In the genomic region with DNA sequence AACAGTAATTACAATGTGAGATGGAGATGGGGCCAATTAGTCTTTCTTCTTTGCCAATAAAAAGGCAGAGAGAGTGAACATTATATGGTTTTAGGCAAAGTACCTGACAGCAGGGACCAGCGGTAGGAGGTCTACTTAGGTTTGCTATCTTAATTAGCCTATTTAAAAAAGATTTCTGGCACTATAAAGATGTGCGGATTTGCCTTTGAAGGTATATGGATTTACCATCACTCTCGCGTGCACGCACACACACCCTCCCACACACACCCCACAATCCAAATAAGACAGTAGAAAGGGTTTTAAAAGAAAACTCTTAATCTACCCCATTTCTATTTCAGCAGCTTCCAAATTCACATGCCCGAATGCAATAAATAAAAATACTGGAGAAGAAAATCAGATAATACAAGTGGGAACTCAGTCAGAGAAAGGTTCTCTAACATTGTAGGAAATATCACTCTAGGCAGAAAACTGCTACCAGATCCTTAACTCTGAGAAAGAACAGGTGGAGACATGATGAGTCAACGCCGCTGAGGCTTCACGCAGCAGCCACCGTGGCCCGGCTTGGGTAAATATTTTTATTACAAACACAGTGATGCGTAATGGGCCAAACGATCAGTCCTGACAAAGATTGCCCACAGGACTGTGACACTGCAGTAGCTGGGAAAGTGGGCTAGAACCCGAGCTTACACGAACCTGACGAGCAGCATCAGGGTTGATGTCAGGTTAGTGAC, we compare ENCODE assay signal across 10 cellular contexts.
A peak's percentile ranks its signal among the peaks of the same experiment; 100 is the strongest.
DNase-seq lines count a peak whose midpoint lies in the region; ATAC-seq, FAIRE-seq and TF ChIP-seq lines count a peak whose summit lies in the region.
"Had no signal": no experiment of that assay in that cellular context is flagged by ENCODE, and none has a peak within 500 bp of the region (broad histone marks: within the 10 kb centered on the region; RNA-seq: fewer than 3 reads in every experiment).

No MANE protein-coding gene starts in this region.

- H3K4me3 ChIP-seq in HepG2 (replicated peaks in 1 of 3; ENCODE audit: insufficient read depth in 1 of 3, low read depth in 2 of 3, low read length in 3 of 3): peak overlapping the region in 1 of 3 experiments; percentile 12; a peak in 1 of 6 replicates

- POLR2A ChIA-PET in HepG2 (lab: Yijun Ruan, JAX): interaction anchor here (0.6 to 1.0 kb wide), 3 partner anchors 43 to 65 kb away, joined by 3 read pairs; no protein-coding TSS in a partner anchor

- peak overlapping the region; percentile 60 for H3K4me2 ChIP-seq in HepG2 (ENCODE audit: low read depth, low read length)

- BruUV-seq in HepG2 (replicated peaks; lab: Mats Ljungman, UMichigan): no TSS peak

- peak; percentile 90 for FAIRE-seq in HepG2 (lab: Jason Lieb, UNC)

- intact Hi-C loops in HepG2 (cut with micrococcal nuclease; ENCODE audit: unreplicated experiment): loop anchor here (2.0 to 5.0 kb wide), 3 partner anchors 39 to 66 kb away; partner anchors contain the start of gene AXIN2

- H2AFZ ChIP-seq in HepG2 (ENCODE audit: low read length): no peak overlapping the region

- WGBS in HepG2 (ENCODE audit: low lambda C conversion rate): 4% methylated on average over 16 of the region's 16 CpGs

- peak overlapping the region; percentile 3 for H3K27ac ChIP-seq in HepG2 (ENCODE audit: extremely low read length, insufficient read depth, low read length)

- CTCF ChIA-PET in HepG2 (lab: Yijun Ruan, JAX; ENCODE audit: low intra/inter-chr PET ratio, low total read pairs): no interaction called here

- in situ Hi-C loops in HepG2 (cut with HindIII; ENCODE audit: extremely low pct_ligation_motif_present, low pct_unique_long_range_greater_than_20kb): loop anchor here (5.0 kb wide), 1 partner anchor 66 kb away; the partner anchor contains the start of gene AXIN2

- TF ChIP-seq EP300 in HepG2 (IDR thresholded peaks at IDR 0.05; ENCODE audit: low read depth in 2 of 2, low read length in 2 of 2) (peak in 1 of 2 experiments; percentile 80; a peak in 2 of 4 replicates), HepG2 (CRISPR knock-in tag; IDR thresholded peaks at IDR 0.05; ENCODE audit: borderline replicate concordance) (no peak; the same call in 1 of the 2 replicates)

- no peak for TF ChIP-seq POLR2A in HepG2 (IDR thresholded peaks at IDR 0.05; ENCODE audit: insufficient read depth in 1 of 2, low read depth in 2 of 2, low read length in 2 of 2)

- peak; percentile 97 for ATAC-seq in HepG2
- ATAC-seq in omental fat pad (ENCODE audit: low FRiP score): no peak
- ATAC-seq in HG03196 (IDR thresholded peaks at IDR 0.05; ENCODE audit: unreplicated experiment): no peak

- TF ChIP-seq CTCF in HepG2 (CRISPR knock-in tag; IDR thresholded peaks at IDR 0.05): no peak
- TF ChIP-seq CTCF in omental fat pad (IDR thresholded peaks at IDR 0.05): no peak

- no peaks in the 10 kb centered on the region for H3K9me3 ChIP-seq in HepG2 (ENCODE audit: low read length)

- DNase-seq in AG08395 (ENCODE audit: low spot score) (peak; percentile 54), NCI-H1105 (lab: John Stamatoyannopoulos, UW) (peak; percentile 23), amniotic epithelial cell (ENCODE audit: low read depth) (peak; percentile 82), HepG2 (ENCODE audit: low spot score) (peak; percentile 91), omental fat pad (ENCODE audit: low spot score) (no peak), NCI-H187 treated with DMSO at 0.1 percent for 48 hours (lab: John Stamatoyannopoulos, UW) (no peak)
- DNase-seq in activated naive CD4-positive, alpha-beta T cell treated with anti-CD3 and anti-CD28 coated beads, Interleukin-2, amount 50 U/mL, for 16 hours: no peak
- DNase-seq: C1 segment of cervical spinal cord; effector CD8-positive, alpha-beta T cell had no signal

- H3K36me3 ChIP-seq in HepG2 (replicated peaks in 1 of 2; ENCODE audit: control insufficient read depth in 1 of 2, insufficient read depth in 2 of 2, low read length in 2 of 2): no peaks in the 10 kb centered on the region

- no peak for TF ChIP-seq RAD21 in HepG2 (CRISPR knock-in tag; IDR thresholded peaks at IDR 0.05)

- H4K20me1 ChIP-seq in HepG2 (ENCODE audit: insufficient read depth, low read length): no peaks in the 10 kb centered on the region

- peaks cover 38% of the 10 kb centered on the region for H3K4me1 ChIP-seq in HepG2 (ENCODE audit: insufficient read depth, low read length)

- H3K27me3 ChIP-seq in HepG2 (ENCODE audit: control insufficient read depth in 1 of 2, insufficient read depth in 2 of 2, low read length in 2 of 2): no peaks in the 10 kb centered on the region

- peak overlapping the region; percentile 19 for H3K9ac ChIP-seq in HepG2 (ENCODE audit: insufficient read depth, low read depth, low read length)

- no peaks in the 10 kb centered on the region for H3K79me2 ChIP-seq in HepG2 (ENCODE audit: insufficient read depth, low read length)

TF ChIP-seq in HepG2, 621 proteins besides CTCF, POLR2A, EP300 and RAD21 (continues in another document):
- TF ChIP-seq ZNF547 (CRISPR knock-in tag; IDR thresholded peaks at IDR 0.05) (no peak), KDM4B (CRISPR knock-in tag; IDR thresholded peaks at IDR 0.05) (no peak), SP2 (CRISPR knock-in tag; IDR thresholded peaks at IDR 0.05) (no peak), SMC3 (IDR thresholded peaks at IDR 0.05; ENCODE audit: low read length) (0 out of 2 replicates have a peak, but pooled peaks have one; percentile 32), BHLHE40 (IDR thresholded peaks at IDR 0.05; ENCODE audit: low read length) (0 out of 2 replicates have a peak, but pooled peaks have one; percentile 21), SMAD9 (CRISPR knock-in tag; IDR thresholded peaks at IDR 0.05) (no peak), RBM39 (IDR thresholded peaks at IDR 0.05; ENCODE audit: low read depth, low read length, poor library complexity, severe bottlenecking) (no peak), ZNF570 (CRISPR knock-in tag; IDR thresholded peaks at IDR 0.05; ENCODE audit: borderline replicate concordance) (no peak), PPARG (CRISPR knock-in tag; conservative IDR thresholded peaks at IDR 0.05) (no peak), NFATC3 (CRISPR knock-in tag; IDR thresholded peaks at IDR 0.05) (no peak), ATF3 (CRISPR knock-in tag; IDR thresholded peaks at IDR 0.05) (peak; percentile 73), ZSCAN22 (CRISPR knock-in tag; IDR thresholded peaks at IDR 0.05) (no peak), ZNF18 (CRISPR knock-in tag; IDR thresholded peaks at IDR 0.05; ENCODE audit: insufficient replicate concordance) (no peak), ZNF496 (CRISPR knock-in tag; IDR thresholded peaks at IDR 0.05; ENCODE audit: insufficient replicate concordance) (no peak), ASH2L (IDR thresholded peaks at IDR 0.05; ENCODE audit: insufficient read length, low read depth, low read length) (peak; percentile 44), ZNF891 (CRISPR knock-in tag; IDR thresholded peaks at IDR 0.05) (no peak), ZNF354B (CRISPR knock-in tag; IDR thresholded peaks at IDR 0.05) (no peak), ZNF329 (CRISPR knock-in tag; IDR thresholded peaks at IDR 0.05; ENCODE audit: low read depth) (no peak), ZNF253 (CRISPR knock-in tag; IDR thresholded peaks at IDR 0.05; ENCODE audit: borderline replicate concordance) (no peak), ZNF3 (CRISPR knock-in tag; IDR thresholded peaks at IDR 0.05) (no peak), PLRG1 (conservative IDR thresholded peaks at IDR 0.05) (no peak), NR2F6 (IDR thresholded peaks at IDR 0.05) (no peak), NR2F6 (CRISPR knock-in tag; IDR thresholded peaks at IDR 0.05) (peak; percentile 18; the same call in 1 of the 2 replicates)
- TF ChIP-seq, protein P1, sequence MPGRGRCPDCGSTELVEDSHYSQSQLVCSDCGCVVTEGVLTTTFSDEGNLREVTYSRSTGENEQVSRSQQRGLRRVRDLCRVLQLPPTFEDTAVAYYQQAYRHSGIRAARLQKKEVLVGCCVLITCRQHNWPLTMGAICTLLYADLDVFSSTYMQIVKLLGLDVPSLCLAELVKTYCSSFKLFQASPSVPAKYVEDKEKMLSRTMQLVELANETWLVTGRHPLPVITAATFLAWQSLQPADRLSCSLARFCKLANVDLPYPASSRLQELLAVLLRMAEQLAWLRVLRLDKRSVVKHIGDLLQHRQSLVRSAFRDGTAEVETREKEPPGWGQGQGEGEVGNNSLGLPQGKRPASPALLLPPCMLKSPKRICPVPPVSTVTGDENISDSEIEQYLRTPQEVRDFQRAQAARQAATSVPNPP (CRISPR knock-in tag; IDR thresholded peaks at IDR 0.05): no peak
- TF ChIP-seq, protein P2, sequence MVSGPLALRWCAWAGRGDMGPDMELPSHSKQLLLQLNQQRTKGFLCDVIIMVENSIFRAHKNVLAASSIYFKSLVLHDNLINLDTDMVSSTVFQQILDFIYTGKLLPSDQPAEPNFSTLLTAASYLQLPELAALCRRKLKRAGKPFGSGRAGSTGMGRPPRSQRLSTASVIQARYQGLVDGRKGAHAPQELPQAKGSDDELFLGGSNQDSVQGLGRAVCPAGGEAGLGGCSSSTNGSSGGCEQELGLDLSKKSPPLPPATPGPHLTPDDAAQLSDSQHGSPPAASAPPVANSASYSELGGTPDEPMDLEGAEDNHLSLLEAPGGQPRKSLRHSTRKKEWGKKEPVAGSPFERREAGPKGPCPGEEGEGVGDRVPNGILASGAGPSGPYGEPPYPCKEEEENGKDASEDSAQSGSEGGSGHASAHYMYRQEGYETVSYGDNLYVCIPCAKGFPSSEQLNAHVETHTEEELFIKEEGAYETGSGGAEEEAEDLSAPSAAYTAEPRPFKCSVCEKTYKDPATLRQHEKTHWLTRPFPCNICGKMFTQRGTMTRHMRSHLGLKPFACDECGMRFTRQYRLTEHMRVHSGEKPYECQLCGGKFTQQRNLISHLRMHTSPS (CRISPR knock-in tag; IDR thresholded peaks at IDR 0.05; ENCODE audit: low read depth): no peak

Comparison
In these comparisons a context has a peak if more than half of its experiments do, and no peak if none do; other contexts are left out.
1. DNase-seq: peak in AG08395 (single experiment), NCI-H1105 (single experiment), amniotic epithelial cell (single experiment) and HepG2 (single experiment); none in omental fat pad (single experiment), activated naive CD4-positive, alpha-beta T cell treated with anti-CD3 and anti-CD28 coated beads, Interleukin-2, amount 50 U/mL, for 16 hours (single experiment) and NCI-H187 treated with DMSO at 0.1 percent for 48 hours (single experiment).